Comparison of ENCODE assay signal across 12 cellular contexts in the genomic region with DNA sequence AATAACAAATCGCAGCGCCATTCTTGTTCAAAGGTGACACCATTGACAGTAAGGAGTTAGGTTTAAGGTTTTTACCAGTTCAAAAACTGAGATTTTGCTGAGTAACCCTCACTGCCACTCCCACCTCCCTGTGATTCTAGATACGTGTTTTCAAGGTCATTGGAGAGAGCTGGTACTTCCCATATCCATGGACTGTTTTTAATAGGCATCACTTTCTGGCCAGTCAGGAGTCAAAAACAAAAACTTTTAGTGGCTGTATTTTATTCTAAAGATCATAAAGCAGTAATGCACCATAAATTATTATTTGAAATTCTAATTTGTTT.
DNase-seq lines count a peak whose midpoint lies in the region; ATAC-seq and TF ChIP-seq lines count a peak whose summit lies in the region.
"Had no signal": no experiment of that assay in that cellular context is flagged by ENCODE, and none has a peak within 500 bp of the region (broad histone marks: within the 10 kb centered on the region; RNA-seq: fewer than 3 reads in every experiment).

No MANE protein-coding gene starts in this region.

- no peak for ATAC-seq in Right ventricle myocardium superior (ENCODE audit: poor library complexity)
- ATAC-seq in T-helper 17 cell = no peak
- no peak for ATAC-seq in left lung
- ATAC-seq in upper lobe of right lung = no peak
- no peak for ATAC-seq in GM19023 (IDR thresholded peaks at IDR 0.05; ENCODE audit: unreplicated experiment)

- intact Hi-C loops in Right ventricle myocardium superior (cut with DNase I) = no loop called here
- intact Hi-C loops in left lung (cut with DNase I) = no loop called here
- intact Hi-C loops in upper lobe of right lung (cut with DNase I) = no loop called here

- no peak overlapping the region for H3K4me3 Mint-ChIP-seq in T-helper 17 cell

- H3K4me3 ChIP-seq in right atrium auricular region (no peak overlapping the region), left lung (no peak overlapping the region), upper lobe of right lung (no peak overlapping the region)

- peaks cover 10% of the 10 kb centered on the region for H3K36me3 Mint-ChIP-seq in T-helper 17 cell (ENCODE audit: low read depth)

- DNase-seq in right atrium auricular region (ENCODE audit: low spot score) (no peak), Right ventricle myocardium superior (no peak), T-helper 17 cell (no peak), left lung (no peak), upper lobe of right lung (no peak), NCI-H1930 (lab: John Stamatoyannopoulos, UW) (no peak), superior temporal gyrus (ENCODE audit: extremely low spot score) (no peak)
- DNase-seq: activated CD8-positive, alpha-beta memory T cell treated with anti-CD3 and anti-CD28 coated beads, Interleukin-2, amount 50 U/mL, for 4 hours; NCI-H2171; T1000 had no signal

- no peaks in the 10 kb centered on the region for H3K27me3 Mint-ChIP-seq in T-helper 17 cell
- H3K27me3 Mint-ChIP-seq: naive thymus-derived CD8-positive, alpha-beta T cell had no signal

- peak overlapping the region; percentile 76 for H3K27ac Mint-ChIP-seq in T-helper 17 cell

- H3K27me3 ChIP-seq in right atrium auricular region (no peaks in the 10 kb centered on the region), left lung (no peaks in the 10 kb centered on the region), upper lobe of right lung (no peaks in the 10 kb centered on the region)

- H3K27ac ChIP-seq in right atrium auricular region = peak overlapping the region; percentile 14 to 20
- H3K27ac ChIP-seq in left lung = peak overlapping the region; percentile 68 to 84
- H3K27ac ChIP-seq in upper lobe of right lung = peak overlapping the region; percentile 6

- H3K4me1 Mint-ChIP-seq in T-helper 17 cell = peaks cover 47% of the 10 kb centered on the region

- TF ChIP-seq CTCF in right atrium auricular region (IDR thresholded peaks at IDR 0.05) = no peak
- TF ChIP-seq CTCF in left lung (IDR thresholded peaks at IDR 0.05) = no peak
- TF ChIP-seq CTCF in upper lobe of right lung (IDR thresholded peaks at IDR 0.05) = no peak

- no peaks in the 10 kb centered on the region for H3K9me3 ChIP-seq in right atrium auricular region
- no peaks in the 10 kb centered on the region for H3K9me3 ChIP-seq in T-helper 17 cell (ENCODE audit: control insufficient read depth, low read length, poor library complexity, severe bottlenecking)
- no peaks in the 10 kb centered on the region for H3K9me3 ChIP-seq in left lung
- no peaks in the 10 kb centered on the region for H3K9me3 ChIP-seq in upper lobe of right lung

- peaks cover 0 to 62% of the 10 kb centered on the region in 2 donors for H3K4me1 ChIP-seq in right atrium auricular region
- peaks cover 13 to 94% of the 10 kb centered on the region in 2 donors for H3K4me1 ChIP-seq in left lung
- H3K4me1 ChIP-seq in upper lobe of right lung = peaks cover 67% of the 10 kb centered on the region

- H3K36me3 ChIP-seq in right atrium auricular region = no peaks in the 10 kb centered on the region
- peaks cover 0 to 6% of the 10 kb centered on the region in 2 donors for H3K36me3 ChIP-seq in left lung
- no peaks in the 10 kb centered on the region for H3K36me3 ChIP-seq in upper lobe of right lung

Comparison
In these comparisons a context has a peak if more than half of its experiments do, and no peak if none do; other contexts are left out.
1. H3K27ac ChIP-seq: peak in every context shown above with its lines; median percentile 76 in left lung; 17 in right atrium auricular region; 6 in upper lobe of right lung.